8 cellular contexts compared by ENCODE assay signal in genomic region chr17:80219013-80219776, GRCh38.
DNase-seq lines count a peak whose midpoint lies in the region; ATAC-seq lines count a peak whose summit lies in the region.

No MANE protein-coding gene starts in this region.

- no peaks in the 10 kb centered on the region for H3K27me3 ChIP-seq in endocrine pancreas (ENCODE audit: control insufficient read depth, insufficient read depth, low read length)

- peak overlapping the region; percentile 80 for H3K9ac ChIP-seq in endocrine pancreas (ENCODE audit: control insufficient read depth, insufficient read depth, low read length)

- no peaks in the 10 kb centered on the region for H3K9me3 ChIP-seq in endocrine pancreas (ENCODE audit: control insufficient read depth, low read length)

- H3K4me1 ChIP-seq in endocrine pancreas (ENCODE audit: control insufficient read depth, insufficient read depth, low read length) = no peaks in the 10 kb centered on the region

- ATAC-seq in GM18499 (IDR thresholded peaks at IDR 0.05; ENCODE audit: insufficient read depth, unreplicated experiment) (peak; percentile 52), HG03175 (IDR thresholded peaks at IDR 0.05; ENCODE audit: unreplicated experiment) (peak; percentile 74)

- H3K36me3 ChIP-seq in endocrine pancreas (ENCODE audit: control insufficient read depth, insufficient read depth, low read length) = no peaks in the 10 kb centered on the region

- DNase-seq in NK-92 (lab: John Stamatoyannopoulos, UW; ENCODE audit: unreplicated experiment) = peak; percentile 47
- DNase-seq in activated CD8-positive, alpha-beta memory T cell treated with anti-CD3 and anti-CD28 coated beads for 1 hour (ENCODE audit: extremely low read depth in 1 of 2, low read depth in 1 of 2) = peak; percentile 90 to 92
- DNase-seq in midbrain (lab: John Stamatoyannopoulos, UW) = peak; percentile 14
- peak; percentile 91 to 95 for DNase-seq in stimulated activated CD8-positive, alpha-beta memory T cell treated with anti-CD3 and anti-CD28 coated beads, Interleukin-4, amount 100 ng/mL, for 1 hour (ENCODE audit: low read depth in 2 of 2, low spot score in 1 of 2)
- no peak for DNase-seq in HPDE6-E6E7 (ENCODE audit: extremely low spot score)

- no peak overlapping the region for H3K4me3 ChIP-seq in endocrine pancreas (ENCODE audit: control insufficient read depth, insufficient read depth, low read length)
